1 cellular context compared by ENCODE assay signal in genomic region chr9:129436751-129437625, GRCh38.
TF ChIP-seq lines count a peak whose summit lies in the region.

No MANE protein-coding gene starts in this region.

TF ChIP-seq in HepG2, 621 proteins besides CTCF, POLR2A, EP300 and RAD21 (continued from another document and continues in another):
- TF ChIP-seq, protein P1, sequence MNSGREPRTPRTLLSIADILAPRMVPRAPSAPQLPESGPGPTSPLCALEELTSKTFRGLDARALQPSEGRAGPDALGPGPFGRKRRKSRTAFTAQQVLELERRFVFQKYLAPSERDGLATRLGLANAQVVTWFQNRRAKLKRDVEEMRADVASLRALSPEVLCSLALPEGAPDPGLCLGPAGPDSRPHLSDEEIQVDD (CRISPR knock-in tag; IDR thresholded peaks at IDR 0.05; ENCODE audit: borderline replicate concordance): 0 out of 2 replicates have a peak, but pooled peaks have one; percentile 36
- TF ChIP-seq ZSCAN21 (CRISPR knock-in tag; IDR thresholded peaks at IDR 0.05; ENCODE audit: borderline replicate concordance): no peak
- TF ChIP-seq ZNF576 (CRISPR knock-in tag; IDR thresholded peaks at IDR 0.05): no peak
- TF ChIP-seq MTF2 (CRISPR knock-in tag; IDR thresholded peaks at IDR 0.05; ENCODE audit: borderline replicate concordance): 0 out of 2 replicates have a peak, but pooled peaks have one; percentile 6
- TF ChIP-seq, protein P2, sequence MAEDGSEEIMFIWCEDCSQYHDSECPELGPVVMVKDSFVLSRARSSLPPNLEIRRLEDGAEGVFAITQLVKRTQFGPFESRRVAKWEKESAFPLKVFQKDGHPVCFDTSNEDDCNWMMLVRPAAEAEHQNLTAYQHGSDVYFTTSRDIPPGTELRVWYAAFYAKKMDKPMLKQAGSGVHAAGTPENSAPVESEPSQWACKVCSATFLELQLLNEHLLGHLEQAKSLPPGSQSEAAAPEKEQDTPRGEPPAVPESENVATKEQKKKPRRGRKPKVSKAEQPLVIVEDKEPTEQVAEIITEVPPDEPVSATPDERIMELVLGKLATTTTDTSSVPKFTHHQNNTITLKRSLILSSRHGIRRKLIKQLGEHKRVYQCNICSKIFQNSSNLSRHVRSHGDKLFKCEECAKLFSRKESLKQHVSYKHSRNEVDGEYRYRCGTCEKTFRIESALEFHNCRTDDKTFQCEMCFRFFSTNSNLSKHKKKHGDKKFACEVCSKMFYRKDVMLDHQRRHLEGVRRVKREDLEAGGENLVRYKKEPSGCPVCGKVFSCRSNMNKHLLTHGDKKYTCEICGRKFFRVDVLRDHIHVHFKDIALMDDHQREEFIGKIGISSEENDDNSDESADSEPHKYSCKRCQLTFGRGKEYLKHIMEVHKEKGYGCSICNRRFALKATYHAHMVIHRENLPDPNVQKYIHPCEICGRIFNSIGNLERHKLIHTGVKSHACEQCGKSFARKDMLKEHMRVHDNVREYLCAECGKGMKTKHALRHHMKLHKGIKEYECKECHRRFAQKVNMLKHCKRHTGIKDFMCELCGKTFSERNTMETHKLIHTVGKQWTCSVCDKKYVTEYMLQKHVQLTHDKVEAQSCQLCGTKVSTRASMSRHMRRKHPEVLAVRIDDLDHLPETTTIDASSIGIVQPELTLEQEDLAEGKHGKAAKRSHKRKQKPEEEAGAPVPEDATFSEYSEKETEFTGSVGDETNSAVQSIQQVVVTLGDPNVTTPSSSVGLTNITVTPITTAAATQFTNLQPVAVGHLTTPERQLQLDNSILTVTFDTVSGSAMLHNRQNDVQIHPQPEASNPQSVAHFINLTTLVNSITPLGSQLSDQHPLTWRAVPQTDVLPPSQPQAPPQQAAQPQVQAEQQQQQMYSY (CRISPR knock-in tag; IDR thresholded peaks at IDR 0.05): no peak
- no peak for TF ChIP-seq GFI1 (CRISPR knock-in tag; IDR thresholded peaks at IDR 0.05; ENCODE audit: borderline replicate concordance)
- TF ChIP-seq ZNF883 (CRISPR knock-in tag; IDR thresholded peaks at IDR 0.05; ENCODE audit: not compliant biosample characterization): no peak
- no peak for TF ChIP-seq ZBTB20 (CRISPR knock-in tag; IDR thresholded peaks at IDR 0.05; ENCODE audit: borderline replicate concordance, low read depth)
- TF ChIP-seq, protein P3, sequence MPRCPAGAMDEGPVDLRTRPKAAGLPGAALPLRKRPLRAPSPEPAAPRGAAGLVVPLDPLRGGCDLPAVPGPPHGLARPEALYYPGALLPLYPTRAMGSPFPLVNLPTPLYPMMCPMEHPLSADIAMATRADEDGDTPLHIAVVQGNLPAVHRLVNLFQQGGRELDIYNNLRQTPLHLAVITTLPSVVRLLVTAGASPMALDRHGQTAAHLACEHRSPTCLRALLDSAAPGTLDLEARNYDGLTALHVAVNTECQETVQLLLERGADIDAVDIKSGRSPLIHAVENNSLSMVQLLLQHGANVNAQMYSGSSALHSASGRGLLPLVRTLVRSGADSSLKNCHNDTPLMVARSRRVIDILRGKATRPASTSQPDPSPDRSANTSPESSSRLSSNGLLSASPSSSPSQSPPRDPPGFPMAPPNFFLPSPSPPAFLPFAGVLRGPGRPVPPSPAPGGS (CRISPR knock-in tag; IDR thresholded peaks at IDR 0.05): no peak
- TF ChIP-seq, protein P4, sequence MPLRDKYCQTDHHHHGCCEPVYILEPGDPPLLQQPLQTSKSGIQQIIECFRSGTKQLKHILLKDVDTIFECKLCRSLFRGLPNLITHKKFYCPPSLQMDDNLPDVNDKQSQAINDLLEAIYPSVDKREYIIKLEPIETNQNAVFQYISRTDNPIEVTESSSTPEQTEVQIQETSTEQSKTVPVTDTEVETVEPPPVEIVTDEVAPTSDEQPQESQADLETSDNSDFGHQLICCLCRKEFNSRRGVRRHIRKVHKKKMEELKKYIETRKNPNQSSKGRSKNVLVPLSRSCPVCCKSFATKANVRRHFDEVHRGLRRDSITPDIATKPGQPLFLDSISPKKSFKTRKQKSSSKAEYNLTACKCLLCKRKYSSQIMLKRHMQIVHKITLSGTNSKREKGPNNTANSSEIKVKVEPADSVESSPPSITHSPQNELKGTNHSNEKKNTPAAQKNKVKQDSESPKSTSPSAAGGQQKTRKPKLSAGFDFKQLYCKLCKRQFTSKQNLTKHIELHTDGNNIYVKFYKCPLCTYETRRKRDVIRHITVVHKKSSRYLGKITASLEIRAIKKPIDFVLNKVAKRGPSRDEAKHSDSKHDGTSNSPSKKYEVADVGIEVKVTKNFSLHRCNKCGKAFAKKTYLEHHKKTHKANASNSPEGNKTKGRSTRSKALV (CRISPR knock-in tag; IDR thresholded peaks at IDR 0.05): peak; percentile 60; the same call in 1 of the 2 replicates
- peak; percentile 69 for TF ChIP-seq HNRNPLL (IDR thresholded peaks at IDR 0.05; ENCODE audit: low read depth, low read length, poor library complexity, severe bottlenecking)
- no peak for TF ChIP-seq CBX1 (IDR thresholded peaks at IDR 0.05; ENCODE audit: low read depth)
- no peak for TF ChIP-seq RXRB (CRISPR knock-in tag; IDR thresholded peaks at IDR 0.05; ENCODE audit: borderline replicate concordance)
- 0 out of 2 replicates have a peak, but pooled peaks have one; percentile 19 for TF ChIP-seq HOXA3 (CRISPR knock-in tag; IDR thresholded peaks at IDR 0.05)
- no peak for TF ChIP-seq ZNF510 (CRISPR knock-in tag; IDR thresholded peaks at IDR 0.05; ENCODE audit: low read depth)
- 0 out of 2 replicates have a peak, but pooled peaks have one; percentile 40 for TF ChIP-seq GABPB1 (CRISPR knock-in tag; IDR thresholded peaks at IDR 0.05)
- TF ChIP-seq, protein P5, sequence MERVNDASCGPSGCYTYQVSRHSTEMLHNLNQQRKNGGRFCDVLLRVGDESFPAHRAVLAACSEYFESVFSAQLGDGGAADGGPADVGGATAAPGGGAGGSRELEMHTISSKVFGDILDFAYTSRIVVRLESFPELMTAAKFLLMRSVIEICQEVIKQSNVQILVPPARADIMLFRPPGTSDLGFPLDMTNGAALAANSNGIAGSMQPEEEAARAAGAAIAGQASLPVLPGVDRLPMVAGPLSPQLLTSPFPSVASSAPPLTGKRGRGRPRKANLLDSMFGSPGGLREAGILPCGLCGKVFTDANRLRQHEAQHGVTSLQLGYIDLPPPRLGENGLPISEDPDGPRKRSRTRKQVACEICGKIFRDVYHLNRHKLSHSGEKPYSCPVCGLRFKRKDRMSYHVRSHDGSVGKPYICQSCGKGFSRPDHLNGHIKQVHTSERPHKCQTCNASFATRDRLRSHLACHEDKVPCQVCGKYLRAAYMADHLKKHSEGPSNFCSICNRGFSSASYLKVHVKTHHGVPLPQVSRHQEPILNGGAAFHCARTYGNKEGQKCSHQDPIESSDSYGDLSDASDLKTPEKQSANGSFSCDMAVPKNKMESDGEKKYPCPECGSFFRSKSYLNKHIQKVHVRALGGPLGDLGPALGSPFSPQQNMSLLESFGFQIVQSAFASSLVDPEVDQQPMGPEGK (CRISPR knock-in tag; IDR thresholded peaks at IDR 0.05): peak; percentile 9; the same call in 1 of the 2 replicates
- no peak for TF ChIP-seq ZMAT3 (CRISPR knock-in tag; conservative IDR thresholded peaks at IDR 0.05)
- TF ChIP-seq, protein P6, sequence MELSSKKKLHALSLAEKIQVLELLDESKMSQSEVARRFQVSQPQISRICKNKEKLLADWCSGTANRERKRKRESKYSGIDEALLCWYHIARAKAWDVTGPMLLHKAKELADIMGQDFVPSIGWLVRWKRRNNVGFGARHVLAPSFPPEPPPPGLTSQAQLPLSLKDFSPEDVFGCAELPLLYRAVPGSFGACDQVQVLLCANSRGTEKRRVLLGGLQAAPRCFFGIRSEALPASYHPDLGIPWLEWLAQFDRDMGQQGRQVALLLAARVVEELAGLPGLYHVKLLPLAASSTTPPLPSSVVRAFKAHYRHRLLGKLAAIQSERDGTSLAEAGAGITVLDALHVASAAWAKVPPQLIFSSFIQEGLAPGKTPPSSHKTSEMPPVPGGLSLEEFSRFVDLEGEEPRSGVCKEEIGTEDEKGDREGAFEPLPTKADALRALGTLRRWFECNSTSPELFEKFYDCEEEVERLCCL (CRISPR knock-in tag; IDR thresholded peaks at IDR 0.05; ENCODE audit: borderline replicate concordance): no peak
- TF ChIP-seq LCORL (IDR thresholded peaks at IDR 0.05): no peak
- no peak for TF ChIP-seq LCORL (CRISPR knock-in tag; IDR thresholded peaks at IDR 0.05)
- 0 out of 2 replicates have a peak, but pooled peaks have one; percentile 33 for TF ChIP-seq ZNF770 (CRISPR knock-in tag; IDR thresholded peaks at IDR 0.05)
- no peak for TF ChIP-seq ZNF7 (CRISPR knock-in tag; IDR thresholded peaks at IDR 0.05)
- no peak for TF ChIP-seq SOX6 (IDR thresholded peaks at IDR 0.05)
- TF ChIP-seq SOX6 (CRISPR knock-in tag; IDR thresholded peaks at IDR 0.05): peak; percentile 28; the same call in 1 of the 2 replicates
- TF ChIP-seq SMARCE1 (IDR thresholded peaks at IDR 0.05; ENCODE audit: borderline replicate concordance): no peak
- TF ChIP-seq SP5 (CRISPR knock-in tag; IDR thresholded peaks at IDR 0.05; ENCODE audit: borderline replicate concordance, low read depth): no peak
- TF ChIP-seq, protein P7, sequence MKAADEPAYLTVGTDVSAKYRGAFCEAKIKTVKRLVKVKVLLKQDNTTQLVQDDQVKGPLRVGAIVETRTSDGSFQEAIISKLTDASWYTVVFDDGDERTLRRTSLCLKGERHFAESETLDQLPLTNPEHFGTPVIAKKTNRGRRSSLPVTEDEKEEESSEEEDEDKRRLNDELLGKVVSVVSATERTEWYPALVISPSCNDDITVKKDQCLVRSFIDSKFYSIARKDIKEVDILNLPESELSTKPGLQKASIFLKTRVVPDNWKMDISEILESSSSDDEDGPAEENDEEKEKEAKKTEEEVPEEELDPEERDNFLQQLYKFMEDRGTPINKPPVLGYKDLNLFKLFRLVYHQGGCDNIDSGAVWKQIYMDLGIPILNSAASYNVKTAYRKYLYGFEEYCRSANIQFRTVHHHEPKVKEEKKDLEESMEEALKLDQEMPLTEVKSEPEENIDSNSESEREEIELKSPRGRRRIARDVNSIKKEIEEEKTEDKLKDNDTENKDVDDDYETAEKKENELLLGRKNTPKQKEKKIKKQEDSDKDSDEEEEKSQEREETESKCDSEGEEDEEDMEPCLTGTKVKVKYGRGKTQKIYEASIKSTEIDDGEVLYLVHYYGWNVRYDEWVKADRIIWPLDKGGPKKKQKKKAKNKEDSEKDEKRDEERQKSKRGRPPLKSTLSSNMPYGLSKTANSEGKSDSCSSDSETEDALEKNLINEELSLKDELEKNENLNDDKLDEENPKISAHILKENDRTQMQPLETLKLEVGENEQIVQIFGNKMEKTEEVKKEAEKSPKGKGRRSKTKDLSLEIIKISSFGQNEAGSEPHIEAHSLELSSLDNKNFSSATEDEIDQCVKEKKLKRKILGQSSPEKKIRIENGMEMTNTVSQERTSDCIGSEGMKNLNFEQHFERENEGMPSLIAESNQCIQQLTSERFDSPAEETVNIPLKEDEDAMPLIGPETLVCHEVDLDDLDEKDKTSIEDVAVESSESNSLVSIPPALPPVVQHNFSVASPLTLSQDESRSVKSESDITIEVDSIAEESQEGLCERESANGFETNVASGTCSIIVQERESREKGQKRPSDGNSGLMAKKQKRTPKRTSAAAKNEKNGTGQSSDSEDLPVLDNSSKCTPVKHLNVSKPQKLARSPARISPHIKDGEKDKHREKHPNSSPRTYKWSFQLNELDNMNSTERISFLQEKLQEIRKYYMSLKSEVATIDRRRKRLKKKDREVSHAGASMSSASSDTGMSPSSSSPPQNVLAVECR (CRISPR knock-in tag; IDR thresholded peaks at IDR 0.05; ENCODE audit: borderline replicate concordance): no peak
- TF ChIP-seq NFYC (CRISPR knock-in tag; IDR thresholded peaks at IDR 0.05): no peak
- TF ChIP-seq ATRX (CRISPR knock-in tag; IDR thresholded peaks at IDR 0.05; ENCODE audit: borderline replicate concordance): no peak
- TF ChIP-seq GPN1 (CRISPR knock-in tag; IDR thresholded peaks at IDR 0.05; ENCODE audit: borderline replicate concordance): no peak
- TF ChIP-seq FOXA3 (CRISPR knock-in tag; IDR thresholded peaks at IDR 0.05): no peak
- TF ChIP-seq NR0B2 (CRISPR knock-in tag; IDR thresholded peaks at IDR 0.05): peak; percentile 64; the same call in 1 of the 2 replicates
- TF ChIP-seq ZNF136 (CRISPR knock-in tag; IDR thresholded peaks at IDR 0.05; ENCODE audit: low read depth): no peak
- TF ChIP-seq ETV5 (CRISPR knock-in tag; IDR thresholded peaks at IDR 0.05; ENCODE audit: borderline replicate concordance): no peak
- no peak for TF ChIP-seq ZNF3 (CRISPR knock-in tag; IDR thresholded peaks at IDR 0.05)
- TF ChIP-seq BCL6 (CRISPR knock-in tag; IDR thresholded peaks at IDR 0.05): peak; percentile 67
- TF ChIP-seq BCLAF1 (IDR thresholded peaks at IDR 0.05): no peak
- no peak for TF ChIP-seq KMT2A (CRISPR knock-in tag; IDR thresholded peaks at IDR 0.05)
